In the genomic region with DNA sequence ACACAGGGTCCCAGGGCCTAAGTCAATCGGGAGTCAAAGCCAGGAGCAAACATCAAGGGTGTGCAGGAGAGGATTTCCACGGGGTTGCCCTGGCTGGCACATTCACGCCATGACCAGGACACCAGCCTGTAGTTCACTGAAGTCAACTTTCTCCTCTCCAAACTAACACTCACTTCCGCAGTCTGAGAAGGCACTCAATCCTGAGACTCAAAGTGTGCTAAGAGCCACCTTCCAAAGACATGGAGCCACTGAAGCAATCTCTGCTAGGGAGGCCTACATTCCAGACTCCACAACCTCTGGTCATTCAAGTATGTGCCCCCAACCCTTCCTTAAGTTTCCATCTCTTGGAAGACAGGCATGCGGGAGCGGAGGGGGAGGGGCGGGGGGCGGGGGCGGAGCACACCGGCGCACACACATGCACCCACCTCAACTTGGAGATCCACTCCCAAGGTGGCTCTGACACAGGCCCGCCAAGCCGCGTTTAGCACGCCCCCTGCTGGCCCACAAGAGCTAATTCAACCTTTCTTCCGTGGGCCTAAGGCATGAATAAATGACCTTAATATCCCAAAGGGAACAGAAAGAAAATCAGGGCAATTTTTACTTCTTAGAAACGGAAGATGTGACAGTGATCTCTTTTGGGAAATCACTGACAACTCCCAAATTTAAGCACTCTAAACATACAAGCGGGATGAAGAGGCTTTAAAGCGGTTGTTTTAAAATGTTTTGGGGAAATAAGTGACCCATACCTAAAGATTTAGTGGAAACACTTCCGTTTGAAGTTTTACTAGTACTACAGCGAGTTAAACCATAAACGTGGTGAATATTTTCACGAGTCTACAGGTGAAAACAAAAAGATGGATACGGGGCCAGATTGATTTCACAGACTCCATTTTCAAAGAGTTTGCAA, we compare ENCODE assay signal across 8 cellular contexts. TPM values are rescaled to one million over a fixed set of nuclear protein-coding genes. Genes with fewer than 3 reads are reported as not detected.
DNase-seq lines count a peak whose midpoint lies in the region; ATAC-seq and TF ChIP-seq lines count a peak whose summit lies in the region.

No MANE protein-coding gene starts in this region.

- H3K27me3 Mint-ChIP-seq in activated CD4-positive, alpha-beta T cell treated with anti-CD3 and anti-CD28 coated beads, Interleukin-2, amount 10 ng/mL, durations not matched to agents 24 days and 14 days, result peaks cover 40% of the 10 kb centered on the region

- H3K4me3 Mint-ChIP-seq in activated CD4-positive, alpha-beta T cell treated with anti-CD3 and anti-CD28 coated beads, Interleukin-2, amount 10 ng/mL, durations not matched to agents 24 days and 14 days, result peak overlapping the region; percentile 39

- H3K36me3 Mint-ChIP-seq in activated CD4-positive, alpha-beta T cell treated with anti-CD3 and anti-CD28 coated beads, Interleukin-2, amount 10 ng/mL, durations not matched to agents 24 days and 14 days (ENCODE audit: low read depth), result peaks cover 3% of the 10 kb centered on the region

- intact Hi-C loops in activated CD4-positive, alpha-beta T cell treated with anti-CD3 and anti-CD28 coated beads, Interleukin-2, amount 10 ng/mL, durations not matched to agents 24 days and 14 days (cut with micrococcal nuclease), result loop anchor here (5.0 kb wide), 1 partner anchor 215 kb away; no protein-coding TSS in a partner anchor

- DNase-seq in AG04449 (ENCODE audit: low read depth, low spot score) (no peak), GM20000 (ENCODE audit: low spot score) (peak; percentile 68), NCI-H345 treated with DMSO at 0.1 percent for 48 hours (lab: John Stamatoyannopoulos, UW; ENCODE audit: unreplicated experiment) (peak; percentile 57), dermis blood vessel endothelial cell (peak; percentile 80), lung microvascular endothelial cell (ENCODE audit: low read depth in 2 of 2) (peak; percentile 64 to 72), omental fat pad (ENCODE audit: low spot score) (no peak)
- peak; percentile 87 for DNase-seq in activated CD4-positive, alpha-beta T cell treated with anti-CD3 and anti-CD28 coated beads, Interleukin-2, amount 10 ng/mL, durations not matched to agents 24 days and 14 days
- DNase-seq in stimulated activated CD8-positive, alpha-beta memory T cell treated with anti-CD3 and anti-CD28 coated beads, Interleukin-7, amount 100 ng/mL, for 1 hour (ENCODE audit: low read depth in 2 of 2), result peak; percentile 11 to 23

- H3K9me3 Mint-ChIP-seq in activated CD4-positive, alpha-beta T cell treated with anti-CD3 and anti-CD28 coated beads, Interleukin-2, amount 10 ng/mL, durations not matched to agents 24 days and 14 days, result no peaks in the 10 kb centered on the region

- no peak for ATAC-seq in omental fat pad (ENCODE audit: low FRiP score)

- no peak overlapping the region for H3K4me3 ChIP-seq in AG04449 (ENCODE audit: low read depth, low read length)

- CTCF ChIA-PET in AG04449 (lab: Yijun Ruan, JAX), result interaction anchor here (0.6 to 2.0 kb wide), 8 partner anchors 8 to 296 kb away, joined by 3 to 6 read pairs (median 4); no protein-coding TSS in a partner anchor

- POLR2A ChIA-PET in AG04449 (lab: Yijun Ruan, JAX), result no interaction called here

- no peak overlapping the region for H3K27ac Mint-ChIP-seq in activated CD4-positive, alpha-beta T cell treated with anti-CD3 and anti-CD28 coated beads, Interleukin-2, amount 10 ng/mL, durations not matched to agents 24 days and 14 days

- peaks cover 10% of the 10 kb centered on the region for H3K4me1 Mint-ChIP-seq in activated CD4-positive, alpha-beta T cell treated with anti-CD3 and anti-CD28 coated beads, Interleukin-2, amount 10 ng/mL, durations not matched to agents 24 days and 14 days

- TF ChIP-seq CTCF in AG04449 (IDR thresholded peaks at IDR 0.05; ENCODE audit: insufficient read depth, low read length, missing control alignments) (peak; percentile 80), GM20000 (IDR thresholded peaks at IDR 0.05; ENCODE audit: extremely low read depth, missing control alignments) (peak; percentile 92), omental fat pad (IDR thresholded peaks at IDR 0.05) (no peak)

RNA-seq across cellular contexts. Expression of a gene that starts 2.7 kb away (rescaled TPM):
- total RNA-seq in activated CD4-positive, alpha-beta T cell treated with anti-CD3 and anti-CD28 coated beads, Interleukin-2, amount 10 ng/mL, durations not matched to agents 24 days and 14 days, result 3.8 and 4.2 TPM in 2 replicates
- total RNA-seq in dermis blood vessel endothelial cell (0.05 and 0.17 TPM in 2 replicates), lung microvascular endothelial cell (under 0.01 TPM in 2 replicates), omental fat pad (1 to 10 TPM; 1.8 to 7.6 (median 3.7) TPM)

Comparison
In these comparisons a context has a peak if more than half of its experiments do, and no peak if none do; other contexts are left out.
1. DNase-seq: peak in GM20000 (single experiment), NCI-H345 treated with DMSO at 0.1 percent for 48 hours (single experiment), activated CD4-positive, alpha-beta T cell treated with anti-CD3 and anti-CD28 coated beads, Interleukin-2, amount 10 ng/mL, durations not matched to agents 24 days and 14 days (single experiment), dermis blood vessel endothelial cell (single experiment), lung microvascular endothelial cell (2 of 2) and stimulated activated CD8-positive, alpha-beta memory T cell treated with anti-CD3 and anti-CD28 coated beads, Interleukin-7, amount 100 ng/mL, for 1 hour (2 of 2); none in AG04449 (single experiment) and omental fat pad (single experiment).
2. CTCF ChIP-seq: peak in AG04449 (single experiment) and GM20000 (single experiment); none in omental fat pad (0 of 3).